ENCODE assay signal across 1 cellular context in the genomic region with DNA sequence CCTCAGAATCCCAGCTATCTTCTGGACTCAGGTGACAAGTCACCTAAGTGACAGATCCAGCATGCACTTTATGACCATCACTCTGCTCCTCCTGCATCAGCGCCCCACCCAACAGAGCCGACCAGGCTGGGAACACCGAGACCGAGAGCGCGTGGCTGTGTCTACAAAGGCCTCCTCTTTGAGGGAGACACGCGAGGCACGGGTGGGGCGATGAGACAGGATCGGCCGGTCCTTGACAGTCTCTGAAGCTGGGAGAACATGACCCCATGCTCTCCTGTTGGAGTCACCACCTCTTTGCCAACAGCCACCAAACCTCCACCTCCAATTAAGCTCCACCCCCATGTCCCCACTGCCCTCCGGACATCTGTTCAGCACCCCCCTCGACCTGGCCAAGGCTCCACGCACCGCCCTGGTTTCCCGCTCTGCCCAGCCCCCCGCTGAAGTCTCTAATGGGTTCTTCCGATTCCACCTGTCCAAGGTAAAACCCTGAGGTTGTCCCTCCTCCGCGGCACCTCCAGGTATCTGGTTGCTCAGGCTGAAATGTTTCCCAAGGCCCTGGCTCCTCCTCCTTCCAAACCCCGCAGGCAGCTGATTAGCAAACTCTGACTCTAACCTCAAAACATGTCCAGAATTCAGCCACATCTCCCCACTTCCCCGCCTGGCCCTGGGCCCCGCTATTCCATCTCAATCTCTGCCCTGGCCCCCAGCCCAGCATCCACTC.
TF ChIP-seq lines count a peak whose summit lies in the region.

No MANE protein-coding gene starts in this region.

TF ChIP-seq in SK-N-SH treated with all-trans-retinoic acid at 6 μM for 48 hours, 23 proteins besides CTCF, POLR2A, EP300 and RAD21:
- TF ChIP-seq, protein P1, sequence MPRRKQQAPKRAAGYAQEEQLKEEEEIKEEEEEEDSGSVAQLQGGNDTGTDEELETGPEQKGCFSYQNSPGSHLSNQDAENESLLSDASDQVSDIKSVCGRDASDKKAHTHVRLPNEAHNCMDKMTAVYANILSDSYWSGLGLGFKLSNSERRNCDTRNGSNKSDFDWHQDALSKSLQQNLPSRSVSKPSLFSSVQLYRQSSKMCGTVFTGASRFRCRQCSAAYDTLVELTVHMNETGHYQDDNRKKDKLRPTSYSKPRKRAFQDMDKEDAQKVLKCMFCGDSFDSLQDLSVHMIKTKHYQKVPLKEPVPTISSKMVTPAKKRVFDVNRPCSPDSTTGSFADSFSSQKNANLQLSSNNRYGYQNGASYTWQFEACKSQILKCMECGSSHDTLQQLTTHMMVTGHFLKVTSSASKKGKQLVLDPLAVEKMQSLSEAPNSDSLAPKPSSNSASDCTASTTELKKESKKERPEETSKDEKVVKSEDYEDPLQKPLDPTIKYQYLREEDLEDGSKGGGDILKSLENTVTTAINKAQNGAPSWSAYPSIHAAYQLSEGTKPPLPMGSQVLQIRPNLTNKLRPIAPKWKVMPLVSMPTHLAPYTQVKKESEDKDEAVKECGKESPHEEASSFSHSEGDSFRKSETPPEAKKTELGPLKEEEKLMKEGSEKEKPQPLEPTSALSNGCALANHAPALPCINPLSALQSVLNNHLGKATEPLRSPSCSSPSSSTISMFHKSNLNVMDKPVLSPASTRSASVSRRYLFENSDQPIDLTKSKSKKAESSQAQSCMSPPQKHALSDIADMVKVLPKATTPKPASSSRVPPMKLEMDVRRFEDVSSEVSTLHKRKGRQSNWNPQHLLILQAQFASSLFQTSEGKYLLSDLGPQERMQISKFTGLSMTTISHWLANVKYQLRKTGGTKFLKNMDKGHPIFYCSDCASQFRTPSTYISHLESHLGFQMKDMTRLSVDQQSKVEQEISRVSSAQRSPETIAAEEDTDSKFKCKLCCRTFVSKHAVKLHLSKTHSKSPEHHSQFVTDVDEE (CRISPR knock-in tag; IDR thresholded peaks at IDR 0.05), result no peak
- TF ChIP-seq ZFP3 (CRISPR knock-in tag; IDR thresholded peaks at IDR 0.05) (peak; percentile 95), SNAI2 (CRISPR knock-in tag; IDR thresholded peaks at IDR 0.05) (no peak)
